Comparison of ENCODE assay signal across 18 cellular contexts in the genomic region with DNA sequence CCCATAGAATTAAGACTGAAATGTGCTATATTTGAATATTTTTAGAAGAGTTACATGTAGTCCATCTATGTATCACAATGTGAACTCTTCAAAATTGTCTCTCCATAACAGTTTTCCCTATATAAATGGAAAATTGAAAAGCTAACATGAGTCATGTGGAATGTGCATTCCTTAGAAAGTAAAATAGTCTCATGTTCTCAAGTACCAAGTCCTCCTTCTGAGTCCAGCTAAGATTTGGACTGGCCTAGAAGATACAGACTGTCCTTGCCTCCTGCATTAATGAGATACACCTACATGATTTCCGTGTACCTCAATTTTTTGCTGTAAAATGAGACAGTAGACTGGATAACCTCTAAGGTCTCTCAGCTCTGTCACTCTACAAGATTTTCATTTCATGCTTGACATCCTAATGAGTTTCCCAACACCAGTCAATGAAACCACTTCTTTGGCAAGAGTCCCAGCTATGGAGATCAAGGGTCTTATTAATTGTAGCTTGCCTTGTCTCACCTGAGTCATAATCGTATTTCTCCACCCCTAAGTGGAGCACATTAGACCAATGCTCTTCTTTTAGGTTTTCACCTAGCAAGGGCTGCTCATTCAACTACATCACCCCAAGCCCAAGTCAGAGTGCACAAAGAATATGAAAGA.
DNase-seq lines count a peak whose midpoint lies in the region; ATAC-seq, FAIRE-seq and TF ChIP-seq lines count a peak whose summit lies in the region.
"Had no signal": no experiment of that assay in that cellular context is flagged by ENCODE, and none has a peak within 500 bp of the region (broad histone marks: within the 10 kb centered on the region; RNA-seq: fewer than 3 reads in every experiment).

No MANE protein-coding gene starts in this region.

- peak overlapping the region; percentile 50 for H3K27ac Mint-ChIP-seq in chondrocyte (ENCODE audit: unreplicated experiment)
- H3K27ac Mint-ChIP-seq in activated CD8-positive, alpha-beta T cell treated with anti-CD3 and anti-CD28 coated beads, Interleukin-2, amount 10 ng/mL, durations not matched to agents 7 days and 5 days = no peak overlapping the region
- H3K27ac Mint-ChIP-seq: CD4-positive, CD25-positive, alpha-beta regulatory T cell; effector memory CD8-positive, alpha-beta T cell; stimulated activated naive CD8-positive, alpha-beta T cell treated with anti-CD3 and anti-CD28 coated beads, Interleukin-15, amount 100 ng/mL, for 72 hours had no signal

- POLR2A ChIA-PET in activated CD8-positive, alpha-beta T cell treated with anti-CD3 and anti-CD28 coated beads, Interleukin-2, amount 10 ng/mL, durations not matched to agents 7 days and 5 days (lab: Charles Lee) = no interaction called here

- no peaks in the 10 kb centered on the region for H3K27me3 ChIP-seq in osteoblast (ENCODE audit: insufficient read depth, low read length)

- DNase-seq in ELR (ENCODE audit: low read depth) (peak; percentile 78), NCI-H1105 (lab: John Stamatoyannopoulos, UW) (peak; percentile 11), chondrocyte (ENCODE audit: low spot score) (no peak), osteoblast (ENCODE audit: insufficient read length, low spot score, missing footprints) (no peak), left lobe of liver (ENCODE audit: low spot score) (no peak), NCI-H187 treated with DMSO at 0.1 percent for 48 hours (lab: John Stamatoyannopoulos, UW) (no peak), frontal cortex (ENCODE audit: low spot score in 2 of 2) (no peak)
- DNase-seq in activated CD8-positive, alpha-beta T cell treated with anti-CD3 and anti-CD28 coated beads, Interleukin-2, amount 10 ng/mL, durations not matched to agents 7 days and 5 days = no peak
- DNase-seq: activated CD4-positive, alpha-beta T cell treated with anti-CD3 and anti-CD28 coated beads, Interleukin-2, amount 50 U/mL, for 48 hours; anterior cingulate cortex; CD4-positive, CD25-positive, alpha-beta regulatory T cell; effector memory CD8-positive, alpha-beta T cell; hippocampal formation; MV-4-11; NCI-H510A treated with DMSO at 0.1 percent for 48 hours; stimulated activated naive CD8-positive, alpha-beta T cell treated with anti-CD3 and anti-CD28 coated beads, Interleukin-15, amount 100 ng/mL, for 72 hours had no signal

- peaks cover 26% of the 10 kb centered on the region for H3K4me1 ChIP-seq in osteoblast (ENCODE audit: insufficient read depth, low read length)

- peaks cover 2% of the 10 kb centered on the region for H3K36me3 Mint-ChIP-seq in chondrocyte (ENCODE audit: low read depth)
- H3K36me3 Mint-ChIP-seq in activated CD8-positive, alpha-beta T cell treated with anti-CD3 and anti-CD28 coated beads, Interleukin-2, amount 10 ng/mL, durations not matched to agents 7 days and 5 days (ENCODE audit: low read depth) = no peaks in the 10 kb centered on the region
- H3K36me3 Mint-ChIP-seq: CD4-positive, CD25-positive, alpha-beta regulatory T cell had no signal

- no peaks in the 10 kb centered on the region for H3K9me3 ChIP-seq in osteoblast (ENCODE audit: low read depth, low read length)

- FAIRE-seq in frontal cortex (lab: Jason Lieb, UNC) = no peak
- FAIRE-seq: GM18507 had no signal

- H3K4me3 Mint-ChIP-seq in chondrocyte (ENCODE audit: unreplicated experiment) = no peak overlapping the region
- no peak overlapping the region for H3K4me3 Mint-ChIP-seq in activated CD8-positive, alpha-beta T cell treated with anti-CD3 and anti-CD28 coated beads, Interleukin-2, amount 10 ng/mL, durations not matched to agents 7 days and 5 days
- H3K4me3 Mint-ChIP-seq: CD4-positive, CD25-positive, alpha-beta regulatory T cell; effector memory CD8-positive, alpha-beta T cell; stimulated activated naive CD8-positive, alpha-beta T cell treated with anti-CD3 and anti-CD28 coated beads, Interleukin-15, amount 100 ng/mL, for 72 hours had no signal

- no peaks in the 10 kb centered on the region for H3K9me3 Mint-ChIP-seq in chondrocyte (ENCODE audit: low read depth)
- H3K9me3 Mint-ChIP-seq in activated CD8-positive, alpha-beta T cell treated with anti-CD3 and anti-CD28 coated beads, Interleukin-2, amount 10 ng/mL, durations not matched to agents 7 days and 5 days (ENCODE audit: insufficient read depth) = no peaks in the 10 kb centered on the region
- H3K9me3 Mint-ChIP-seq: effector memory CD8-positive, alpha-beta T cell; stimulated activated naive CD8-positive, alpha-beta T cell treated with anti-CD3 and anti-CD28 coated beads, Interleukin-15, amount 100 ng/mL, for 72 hours had no signal

- H3K27me3 Mint-ChIP-seq in chondrocyte (ENCODE audit: low read depth) = no peaks in the 10 kb centered on the region
- no peaks in the 10 kb centered on the region for H3K27me3 Mint-ChIP-seq in activated CD8-positive, alpha-beta T cell treated with anti-CD3 and anti-CD28 coated beads, Interleukin-2, amount 10 ng/mL, durations not matched to agents 7 days and 5 days (ENCODE audit: low read depth)
- H3K27me3 Mint-ChIP-seq: effector memory CD8-positive, alpha-beta T cell; stimulated activated naive CD8-positive, alpha-beta T cell treated with anti-CD3 and anti-CD28 coated beads, Interleukin-15, amount 100 ng/mL, for 72 hours had no signal

- no peak overlapping the region for H3K27ac ChIP-seq in osteoblast (ENCODE audit: low read depth, low read length)

- no peaks in the 10 kb centered on the region for H3K79me2 ChIP-seq in osteoblast (ENCODE audit: insufficient read depth, low read length)

- H2AFZ ChIP-seq in osteoblast (ENCODE audit: low read length) = no peak overlapping the region

- CTCF ChIA-PET in activated CD8-positive, alpha-beta T cell treated with anti-CD3 and anti-CD28 coated beads, Interleukin-2, amount 10 ng/mL, durations not matched to agents 7 days and 5 days (lab: Charles Lee) = no interaction called here

- no peak for ATAC-seq in activated CD8-positive, alpha-beta T cell treated with anti-CD3 and anti-CD28 coated beads, Interleukin-2, amount 10 ng/mL, durations not matched to agents 7 days and 5 days
- ATAC-seq in left lobe of liver = no peak
- ATAC-seq: effector memory CD8-positive, alpha-beta T cell; stimulated activated naive CD8-positive, alpha-beta T cell treated with anti-CD3 and anti-CD28 coated beads, Interleukin-15, amount 100 ng/mL, for 72 hours had no signal

- H3K36me3 ChIP-seq in osteoblast (ENCODE audit: insufficient read depth, low read length) = no peaks in the 10 kb centered on the region

- H4K20me1 ChIP-seq in osteoblast (ENCODE audit: insufficient read depth, low read length) = no peaks in the 10 kb centered on the region

- no peak overlapping the region for H3K4me3 ChIP-seq in osteoblast (ENCODE audit: insufficient read depth, low read length)
- H3K4me3 ChIP-seq: lung had no signal

- TF ChIP-seq CTCF in chondrocyte (IDR thresholded peaks at IDR 0.05) = no peak
- no peak for TF ChIP-seq CTCF in osteoblast (IDR thresholded peaks at IDR 0.05; ENCODE audit: extremely low read depth, low read depth, low read length)

- H3K4me1 Mint-ChIP-seq in chondrocyte (ENCODE audit: low read depth) = peaks cover 52% of the 10 kb centered on the region
- no peaks in the 10 kb centered on the region for H3K4me1 Mint-ChIP-seq in activated CD8-positive, alpha-beta T cell treated with anti-CD3 and anti-CD28 coated beads, Interleukin-2, amount 10 ng/mL, durations not matched to agents 7 days and 5 days (ENCODE audit: low read depth)
- H3K4me1 Mint-ChIP-seq: CD4-positive, CD25-positive, alpha-beta regulatory T cell; stimulated activated naive CD8-positive, alpha-beta T cell treated with anti-CD3 and anti-CD28 coated beads, Interleukin-15, amount 100 ng/mL, for 72 hours had no signal

- peak overlapping the region; percentile 25 for H3K4me2 ChIP-seq in osteoblast (ENCODE audit: insufficient read depth, low read length)

Comparison
In these comparisons a context has a peak if more than half of its experiments do, and no peak if none do; other contexts are left out.
1. DNase-seq: peak in ELR (single experiment) and NCI-H1105 (single experiment); none in chondrocyte (single experiment), osteoblast (single experiment), activated CD8-positive, alpha-beta T cell treated with anti-CD3 and anti-CD28 coated beads, Interleukin-2, amount 10 ng/mL, durations not matched to agents 7 days and 5 days (single experiment), left lobe of liver (single experiment), NCI-H187 treated with DMSO at 0.1 percent for 48 hours (single experiment) and frontal cortex (0 of 2).